In genomic region chr17:63741251-63742049, GRCh38 we compare ENCODE assay signal across 1 cellular context.
TF ChIP-seq lines count a peak whose summit lies in the region.

STRADA (minus strand) TSS chr17:63741799; CDS start chr17:63728369, 13,430 bp downstream.

TF ChIP-seq in GM12878, 131 proteins besides CTCF, POLR2A, EP300 and RAD21 (continued from another document and continues in another):
- TF ChIP-seq, protein P1, sequence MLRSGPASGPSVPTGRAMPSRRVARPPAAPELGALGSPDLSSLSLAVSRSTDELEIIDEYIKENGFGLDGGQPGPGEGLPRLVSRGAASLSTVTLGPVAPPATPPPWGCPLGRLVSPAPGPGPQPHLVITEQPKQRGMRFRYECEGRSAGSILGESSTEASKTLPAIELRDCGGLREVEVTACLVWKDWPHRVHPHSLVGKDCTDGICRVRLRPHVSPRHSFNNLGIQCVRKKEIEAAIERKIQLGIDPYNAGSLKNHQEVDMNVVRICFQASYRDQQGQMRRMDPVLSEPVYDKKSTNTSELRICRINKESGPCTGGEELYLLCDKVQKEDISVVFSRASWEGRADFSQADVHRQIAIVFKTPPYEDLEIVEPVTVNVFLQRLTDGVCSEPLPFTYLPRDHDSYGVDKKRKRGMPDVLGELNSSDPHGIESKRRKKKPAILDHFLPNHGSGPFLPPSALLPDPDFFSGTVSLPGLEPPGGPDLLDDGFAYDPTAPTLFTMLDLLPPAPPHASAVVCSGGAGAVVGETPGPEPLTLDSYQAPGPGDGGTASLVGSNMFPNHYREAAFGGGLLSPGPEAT (IDR thresholded peaks at IDR 0.05; ENCODE audit: low read depth) = peak; percentile 90
- TF ChIP-seq FOS (IDR thresholded peaks at IDR 0.05; ENCODE audit: borderline replicate concordance, extremely low read depth, insufficient read length) (no peak), ATF2 (IDR thresholded peaks at IDR 0.05; ENCODE audit: low read length) (no peak), WRNIP1 (IDR thresholded peaks at IDR 0.05; ENCODE audit: borderline replicate concordance, low read depth, low read length) (no peak), ZNF217 (IDR thresholded peaks at IDR 0.05) (no peak), RB1 (IDR thresholded peaks at IDR 0.05; ENCODE audit: borderline replicate concordance) (peak; percentile 93), SP1 (IDR thresholded peaks at IDR 0.05; ENCODE audit: low read depth, low read length) (peak; percentile 73), SMARCA5 (IDR thresholded peaks at IDR 0.05) (peak; percentile 98), SREBF2 (IDR thresholded peaks at IDR 0.05; ENCODE audit: low read length) (no peak), LARP7 (IDR thresholded peaks at IDR 0.05) (peak; percentile 91), REST (IDR thresholded peaks at IDR 0.05; ENCODE audit: low read depth, low read length) (no peak), SUZ12 (IDR thresholded peaks at IDR 0.05; ENCODE audit: unreplicated experiment) (no peak), SIN3A (IDR thresholded peaks at IDR 0.05; ENCODE audit: low read depth, low read length) (no peak; the same call in 1 of the 2 replicates), NFIC (IDR thresholded peaks at IDR 0.05; ENCODE audit: low read depth, low read length) (no peak), BRCA1 (IDR thresholded peaks at IDR 0.05; ENCODE audit: low read depth, low read length) (no peak), MXI1 (IDR thresholded peaks at IDR 0.05; ENCODE audit: low read depth, low read length) (peak; percentile 83), ZNF687 (IDR thresholded peaks at IDR 0.05) (peak; percentile 36; the same call in 1 of the 2 replicates), SMC3 (IDR thresholded peaks at IDR 0.05; ENCODE audit: borderline replicate concordance, low read length) (no peak), NFXL1 (IDR thresholded peaks at IDR 0.05; ENCODE audit: borderline replicate concordance) (no peak), JUNB (IDR thresholded peaks at IDR 0.05) (no peak), HDGF (IDR thresholded peaks at IDR 0.05) (peak; percentile 90), SREBF1 (IDR thresholded peaks at IDR 0.05; ENCODE audit: low read length) (no peak), RFX5 (IDR thresholded peaks at IDR 0.05; ENCODE audit: low read depth, low read length) (0 out of 2 replicates have a peak, but pooled peaks have one; percentile 15), ZSCAN29 (IDR thresholded peaks at IDR 0.05) (no peak), RUNX3 (IDR thresholded peaks at IDR 0.05; ENCODE audit: low read length) (peak; percentile 80), TARDBP (IDR thresholded peaks at IDR 0.05; ENCODE audit: borderline replicate concordance) (no peak), PAX8 (IDR thresholded peaks at IDR 0.05) (no peak), SUPT20H (IDR thresholded peaks at IDR 0.05; ENCODE audit: borderline replicate concordance, control insufficient read depth, low read depth, low read length) (no peak), BMI1 (IDR thresholded peaks at IDR 0.05; ENCODE audit: borderline replicate concordance) (no peak), CEBPB (IDR thresholded peaks at IDR 0.05; ENCODE audit: borderline replicate concordance in 1 of 2, low read depth in 2 of 2, low read length in 2 of 2) (no peak), RBBP5 (conservative IDR thresholded peaks at IDR 0.05) (no peak), GATAD2B (conservative IDR thresholded peaks at IDR 0.05; ENCODE audit: low read depth) (peak; percentile 76), CHD2 (IDR thresholded peaks at IDR 0.05; ENCODE audit: borderline replicate concordance, low read depth, low read length) (no peak; the same call in none of the 2 replicates), PML (IDR thresholded peaks at IDR 0.05; ENCODE audit: low read length) (no peak; the same call in 1 of the 2 replicates), ZNF592 (IDR thresholded peaks at IDR 0.05) (no peak)
- TF ChIP-seq, protein P2, sequence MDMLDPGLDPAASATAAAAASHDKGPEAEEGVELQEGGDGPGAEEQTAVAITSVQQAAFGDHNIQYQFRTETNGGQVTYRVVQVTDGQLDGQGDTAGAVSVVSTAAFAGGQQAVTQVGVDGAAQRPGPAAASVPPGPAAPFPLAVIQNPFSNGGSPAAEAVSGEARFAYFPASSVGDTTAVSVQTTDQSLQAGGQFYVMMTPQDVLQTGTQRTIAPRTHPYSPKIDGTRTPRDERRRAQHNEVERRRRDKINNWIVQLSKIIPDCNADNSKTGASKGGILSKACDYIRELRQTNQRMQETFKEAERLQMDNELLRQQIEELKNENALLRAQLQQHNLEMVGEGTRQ (IDR thresholded peaks at IDR 0.05; ENCODE audit: borderline replicate concordance, low read depth, low read length) = no peak
- TF ChIP-seq, protein P3, sequence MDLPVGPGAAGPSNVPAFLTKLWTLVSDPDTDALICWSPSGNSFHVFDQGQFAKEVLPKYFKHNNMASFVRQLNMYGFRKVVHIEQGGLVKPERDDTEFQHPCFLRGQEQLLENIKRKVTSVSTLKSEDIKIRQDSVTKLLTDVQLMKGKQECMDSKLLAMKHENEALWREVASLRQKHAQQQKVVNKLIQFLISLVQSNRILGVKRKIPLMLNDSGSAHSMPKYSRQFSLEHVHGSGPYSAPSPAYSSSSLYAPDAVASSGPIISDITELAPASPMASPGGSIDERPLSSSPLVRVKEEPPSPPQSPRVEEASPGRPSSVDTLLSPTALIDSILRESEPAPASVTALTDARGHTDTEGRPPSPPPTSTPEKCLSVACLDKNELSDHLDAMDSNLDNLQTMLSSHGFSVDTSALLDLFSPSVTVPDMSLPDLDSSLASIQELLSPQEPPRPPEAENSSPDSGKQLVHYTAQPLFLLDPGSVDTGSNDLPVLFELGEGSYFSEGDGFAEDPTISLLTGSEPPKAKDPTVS (IDR thresholded peaks at IDR 0.05; ENCODE audit: low read depth, low read length) = no peak
- TF ChIP-seq, protein P4, sequence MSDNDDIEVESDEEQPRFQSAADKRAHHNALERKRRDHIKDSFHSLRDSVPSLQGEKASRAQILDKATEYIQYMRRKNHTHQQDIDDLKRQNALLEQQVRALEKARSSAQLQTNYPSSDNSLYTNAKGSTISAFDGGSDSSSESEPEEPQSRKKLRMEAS (IDR thresholded peaks at IDR 0.05; ENCODE audit: low read depth, low read length) = no peak
- TF ChIP-seq, protein P5, sequence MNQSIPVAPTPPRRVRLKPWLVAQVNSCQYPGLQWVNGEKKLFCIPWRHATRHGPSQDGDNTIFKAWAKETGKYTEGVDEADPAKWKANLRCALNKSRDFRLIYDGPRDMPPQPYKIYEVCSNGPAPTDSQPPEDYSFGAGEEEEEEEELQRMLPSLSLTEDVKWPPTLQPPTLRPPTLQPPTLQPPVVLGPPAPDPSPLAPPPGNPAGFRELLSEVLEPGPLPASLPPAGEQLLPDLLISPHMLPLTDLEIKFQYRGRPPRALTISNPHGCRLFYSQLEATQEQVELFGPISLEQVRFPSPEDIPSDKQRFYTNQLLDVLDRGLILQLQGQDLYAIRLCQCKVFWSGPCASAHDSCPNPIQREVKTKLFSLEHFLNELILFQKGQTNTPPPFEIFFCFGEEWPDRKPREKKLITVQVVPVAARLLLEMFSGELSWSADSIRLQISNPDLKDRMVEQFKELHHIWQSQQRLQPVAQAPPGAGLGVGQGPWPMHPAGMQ (IDR thresholded peaks at IDR 0.05; ENCODE audit: borderline replicate concordance) = peak; percentile 70
- TF ChIP-seq, protein P6, sequence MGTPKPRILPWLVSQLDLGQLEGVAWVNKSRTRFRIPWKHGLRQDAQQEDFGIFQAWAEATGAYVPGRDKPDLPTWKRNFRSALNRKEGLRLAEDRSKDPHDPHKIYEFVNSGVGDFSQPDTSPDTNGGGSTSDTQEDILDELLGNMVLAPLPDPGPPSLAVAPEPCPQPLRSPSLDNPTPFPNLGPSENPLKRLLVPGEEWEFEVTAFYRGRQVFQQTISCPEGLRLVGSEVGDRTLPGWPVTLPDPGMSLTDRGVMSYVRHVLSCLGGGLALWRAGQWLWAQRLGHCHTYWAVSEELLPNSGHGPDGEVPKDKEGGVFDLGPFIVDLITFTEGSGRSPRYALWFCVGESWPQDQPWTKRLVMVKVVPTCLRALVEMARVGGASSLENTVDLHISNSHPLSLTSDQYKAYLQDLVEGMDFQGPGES (IDR thresholded peaks at IDR 0.05) = no peak
